In the genomic region with DNA sequence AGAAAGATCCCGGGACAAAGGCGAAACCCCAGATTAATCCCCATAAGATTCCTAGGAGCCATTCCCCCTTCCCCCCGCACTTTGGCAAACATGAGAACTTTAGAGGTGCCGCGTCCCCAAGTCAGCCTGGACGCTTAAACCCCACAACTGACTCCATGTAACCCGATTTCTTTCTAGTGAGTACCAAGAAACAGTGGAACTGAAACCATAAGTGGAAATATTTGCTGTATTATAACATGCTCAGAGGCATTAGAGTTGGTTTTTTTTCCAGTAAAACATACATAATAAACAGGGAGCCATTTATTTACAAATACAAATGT, we compare ENCODE assay signal across 33 cellular contexts. TPM values are rescaled to one million over a fixed set of nuclear protein-coding genes. Genes with fewer than 3 reads are reported as not detected.
DNase-seq lines count a peak whose midpoint lies in the region; TF ChIP-seq lines count a peak whose summit lies in the region.
"Had no signal": no experiment of that assay in that cellular context is flagged by ENCODE, and none has a peak within 500 bp of the region (broad histone marks: within the 10 kb centered on the region; RNA-seq: fewer than 3 reads in every experiment).

No MANE protein-coding gene starts in this region.

- H3K9ac ChIP-seq in HUES6 (ENCODE audit: low read length) (no peak overlapping the region), smooth muscle cell (ENCODE audit: low read depth) (no peak overlapping the region)

- DNase-seq in caudate nucleus (lab: John Stamatoyannopoulos, UW), result no peak
- peak; percentile 35 for DNase-seq in kidney tubule cell (ENCODE audit: low spot score)
- DNase-seq in smooth muscle cell (lab: John Stamatoyannopoulos, UW; ENCODE audit: unreplicated experiment), result no peak
- no peak for DNase-seq in breast epithelium (ENCODE audit: low spot score in 2 of 2)
- DNase-seq in effector CD8-positive, alpha-beta T cell (lab: John Stamatoyannopoulos, UW), result no peak
- no peak for DNase-seq in NCI-H2227 (lab: John Stamatoyannopoulos, UW; ENCODE audit: unreplicated experiment)
- no peak for DNase-seq in WERI-Rb-1
- DNase-seq: ACHN; activated CD4-positive, alpha-beta T cell treated with anti-CD3 and anti-CD28 coated beads, Interleukin-2, amount 10 ng/mL, durations not matched to agents 24 days and 14 days; activated effector memory CD4-positive, alpha-beta T cell treated with anti-CD3 and anti-CD28 coated beads, Interleukin-2, amount 50 U/mL, for 16 hours; activated naive CD8-positive, alpha-beta T cell treated with anti-CD3 and anti-CD28 coated beads for 36 hours; activated T-cell treated with anti-CD3 and anti-CD28 coated beads, Interleukin-2, amount 50 U/mL, for 24 hours; BE2C; CD8-positive, alpha-beta memory T cell; cerebellar nuclear complex; IMR-90; MV-4-11; NCI-H1436; NCI-H2081; NCI-H226; NCI-H526 treated with DMSO at 0.1 percent for 48 hours; NK-92 treated with Interleukin-12 subunit alpha and Interleukin-12 subunit beta, amount 100 ng/mL, for 24 hours; small intestine; T1000; thyroid gland had no signal

- H3K79me2 ChIP-seq in smooth muscle cell (ENCODE audit: low read depth), result no peaks in the 10 kb centered on the region

- TF ChIP-seq CTCF in smooth muscle cell (IDR thresholded peaks at IDR 0.05; ENCODE audit: borderline replicate concordance, insufficient read depth, poor library complexity, severe bottlenecking) (no peak), breast epithelium (IDR thresholded peaks at IDR 0.05) (no peak), WERI-Rb-1 (IDR thresholded peaks at IDR 0.05; ENCODE audit: low read depth, low read length) (no peak)

- H3K4me3 ChIP-seq in HUES6 (ENCODE audit: low read depth, low read length) (peak overlapping the region; percentile 40; the same call in 1 of the 2 replicates), smooth muscle cell (no peak overlapping the region), breast epithelium (no peak overlapping the region), WERI-Rb-1 (ENCODE audit: low read depth, low read length) (no peak overlapping the region)
- H3K4me3 ChIP-seq: ascending aorta, pancreas, thyroid gland had no signal

- no peaks in the 10 kb centered on the region for H3K36me3 ChIP-seq in HUES6 (ENCODE audit: control insufficient read depth, insufficient read depth, low read length)
- H3K36me3 ChIP-seq in smooth muscle cell (ENCODE audit: low read depth), result no peaks in the 10 kb centered on the region
- no peaks in the 10 kb centered on the region for H3K36me3 ChIP-seq in breast epithelium
- no peaks in the 10 kb centered on the region for H3K36me3 ChIP-seq in WERI-Rb-1
- H3K36me3 ChIP-seq: ascending aorta, BE2C, pancreas, thyroid gland had no signal

- no peak overlapping the region for H2AFZ ChIP-seq in smooth muscle cell (ENCODE audit: low read depth)

- WGBS in smooth muscle cell (ENCODE audit: low lambda C conversion rate), result 3% methylated on average over 7 of the region's 7 CpGs

- no peaks in the 10 kb centered on the region for H4K20me1 ChIP-seq in smooth muscle cell (ENCODE audit: low read depth)

- no peaks in the 10 kb centered on the region for H3K9me3 ChIP-seq in HUES6 (ENCODE audit: control insufficient read depth, insufficient read depth, low read depth, low read length)
- no peaks in the 10 kb centered on the region for H3K9me3 ChIP-seq in smooth muscle cell (replicated peaks; ENCODE audit: low read depth)
- no peaks in the 10 kb centered on the region for H3K9me3 ChIP-seq in breast epithelium
- no peaks in the 10 kb centered on the region for H3K9me3 ChIP-seq in WERI-Rb-1 (ENCODE audit: severe bottlenecking)
- H3K9me3 ChIP-seq: ascending aorta, BE2C, pancreas, thyroid gland had no signal

- intact Hi-C loops in breast epithelium (cut with DNase I; ENCODE audit: low total_unique reads), result no loop called here

- H3K27me3 ChIP-seq in HUES6 (ENCODE audit: control insufficient read depth, insufficient read depth, low read length) (peaks cover 100% of the 10 kb centered on the region), smooth muscle cell (ENCODE audit: low read depth) (peaks cover 100% of the 10 kb centered on the region), breast epithelium (peaks cover 7 to 100% of the 10 kb centered on the region in 2 donors), WERI-Rb-1 (ENCODE audit: insufficient read depth, low read depth, severe bottlenecking) (peaks cover 97% of the 10 kb centered on the region)

- H3K4me1 ChIP-seq in HUES6 (ENCODE audit: control insufficient read depth, insufficient read depth, low read length), result peaks cover 28% of the 10 kb centered on the region
- H3K4me1 ChIP-seq in smooth muscle cell (ENCODE audit: low read depth), result peaks cover 21% of the 10 kb centered on the region
- H3K4me1 ChIP-seq in breast epithelium, result no peaks in the 10 kb centered on the region
- H3K4me1 ChIP-seq: ascending aorta, BE2C, pancreas had no signal

- TF ChIP-seq POLR2A in breast epithelium (IDR thresholded peaks at IDR 0.05), result no peak

- H3K27ac ChIP-seq in HUES6 (ENCODE audit: low read depth, low read length), result no peak overlapping the region
- H3K27ac ChIP-seq in caudate nucleus (ENCODE audit: low read depth, low read length), result peak overlapping the region; percentile 98
- no peak overlapping the region for H3K27ac ChIP-seq in smooth muscle cell (ENCODE audit: low read depth)
- H3K27ac ChIP-seq in breast epithelium, result no peak overlapping the region
- no peak overlapping the region for H3K27ac ChIP-seq in WERI-Rb-1
- H3K27ac ChIP-seq: ascending aorta, epithelial cell of prostate, pancreas, thyroid gland, VCaP had no signal

- peak overlapping the region; percentile 44 for H3K4me2 ChIP-seq in smooth muscle cell

- no peaks in the 10 kb centered on the region for H3F3A ChIP-seq in smooth muscle cell (ENCODE audit: low read depth)

RNA-seq across cellular contexts. Expression of a gene that starts 10.3 kb away (rescaled TPM):
- not detected in 2 replicates for total RNA-seq in smooth muscle cell
- not detected in 2 replicates for polyA plus RNA-seq in smooth muscle cell
- 1 to 10 TPM in 1 of 3 donors, under 1 TPM in 2; 0.32 to 3.4 (median 0.98) TPM for total RNA-seq in breast epithelium
- total RNA-seq: activated CD4-positive, alpha-beta T cell treated with anti-CD3 and anti-CD28 coated beads, Interleukin-2, amount 10 ng/mL, durations not matched to agents 24 days and 14 days; activated CD8-positive, alpha-beta memory T cell treated with anti-CD3 and anti-CD28 coated beads for 36 hours; activated naive CD8-positive, alpha-beta T cell treated with anti-CD3 and anti-CD28 coated beads for 36 hours; CD8-positive, alpha-beta memory T cell; IMR-90; liver; mesothelial cell of epicardium; pancreas had no signal
- polyA plus RNA-seq: CD8-positive, alpha-beta memory T cell; IMR-90; liver; pancreas had no signal
